25 cellular contexts compared by ENCODE assay signal in genomic region chr20:17641993-17642392, GRCh38. TPM values are rescaled to one million over a fixed set of nuclear protein-coding genes. Genes with fewer than 3 reads are reported as not detected.
A peak's percentile ranks its signal among the peaks of the same experiment; 100 is the strongest.
DNase-seq lines count a peak whose midpoint lies in the region; ATAC-seq and TF ChIP-seq lines count a peak whose summit lies in the region.
"Had no signal": no experiment of that assay in that cellular context is flagged by ENCODE, and none has a peak within 500 bp of the region (broad histone marks: within the 10 kb centered on the region; RNA-seq: fewer than 3 reads in every experiment).

No MANE protein-coding gene starts in this region.

- TF ChIP-seq CTCF in psoas muscle (IDR thresholded peaks at IDR 0.05): no peak

- H3K36me3 ChIP-seq in psoas muscle (ENCODE audit: insufficient read depth in 1 of 2, low read depth in 1 of 2) (peaks cover 0 to 33% of the 10 kb centered on the region in 2 donors), aorta (ENCODE audit: control insufficient read depth in 1 of 2, insufficient read depth in 2 of 2, low read length in 1 of 2) (no peaks in the 10 kb centered on the region)

- intact Hi-C loops in Right ventricle myocardium inferior (cut with DNase I): no loop called here
- intact Hi-C loops in left ventricle myocardium superior (cut with micrococcal nuclease): no loop called here
- intact Hi-C loops in right cardiac atrium (cut with DNase I): no loop called here
- intact Hi-C loops in psoas muscle (cut with DNase I): no loop called here
- intact Hi-C loops in aorta (cut with DNase I): no loop called here

- H3K27ac ChIP-seq in right cardiac atrium (ENCODE audit: low read length): no peak overlapping the region
- H3K27ac ChIP-seq in psoas muscle: peak overlapping the region; percentile 46
- H3K27ac ChIP-seq in aorta (ENCODE audit: low read depth in 1 of 2, low read length in 2 of 2): no peak overlapping the region
- H3K27ac ChIP-seq: 22Rv1 had no signal

- ATAC-seq in Right ventricle myocardium inferior: no peak
- no peak for ATAC-seq in left ventricle myocardium superior
- peak; percentile 2 to 3 for ATAC-seq in right cardiac atrium
- peak in 3 of 4 donors; percentile 58 to 72 (median 63) for ATAC-seq in psoas muscle
- peak; percentile 31 for ATAC-seq in aorta (ENCODE audit: low FRiP score)
- ATAC-seq: Panc1 had no signal

- H3K9me3 ChIP-seq in right cardiac atrium (ENCODE audit: control insufficient read depth, low read length) (no peaks in the 10 kb centered on the region), psoas muscle (no peaks in the 10 kb centered on the region), aorta (ENCODE audit: control insufficient read depth, low read length) (no peaks in the 10 kb centered on the region)
- H3K9me3 ChIP-seq: MG63 had no signal

- peaks cover 24% of the 10 kb centered on the region for H3K4me1 ChIP-seq in right cardiac atrium (ENCODE audit: control insufficient read depth, insufficient read depth, low read length)
- H3K4me1 ChIP-seq in psoas muscle: peaks cover 57% of the 10 kb centered on the region
- no peaks in the 10 kb centered on the region for H3K4me1 ChIP-seq in aorta (ENCODE audit: control insufficient read depth in 1 of 2, insufficient read depth in 2 of 2, low read length in 2 of 2)

- no peaks in the 10 kb centered on the region for H3K27me3 ChIP-seq in right cardiac atrium (ENCODE audit: control insufficient read depth, insufficient read depth)
- H3K27me3 ChIP-seq in psoas muscle (ENCODE audit: insufficient read depth in 3 of 3, low read length in 2 of 3): no peaks in the 10 kb centered on the region
- no peaks in the 10 kb centered on the region for H3K27me3 ChIP-seq in aorta (ENCODE audit: control insufficient read depth in 1 of 2, insufficient read depth in 2 of 2, low read length in 1 of 2)
- H3K27me3 ChIP-seq: MG63 had no signal

- no peak overlapping the region for H3K4me3 ChIP-seq in right cardiac atrium (ENCODE audit: low read length)
- no peak overlapping the region for H3K4me3 ChIP-seq in psoas muscle
- no peak overlapping the region for H3K4me3 ChIP-seq in aorta (ENCODE audit: low read length in 2 of 2)
- H3K4me3 ChIP-seq: MG63 had no signal

- 60% methylated on average over 11 of the region's 11 CpGs for WGBS in right cardiac atrium
- WGBS in psoas muscle, 3 donors: 25 to 47% (median 32%) methylated on average over 11 of the region's 11 CpGs
- 22 to 23% methylated on average over 7 to 11 of the region's 11 CpGs for WGBS in aorta, 2 donors

- DNase-seq in Right ventricle myocardium inferior (ENCODE audit: missing footprints) (peak; percentile 55), left ventricle myocardium superior (no peak), right cardiac atrium (peak; percentile 29 to 78 (median 69)), psoas muscle (peak; percentile 2 to 64), aorta (no peak), dermis blood vessel endothelial cell (no peak), NCI-H2227 treated with DMSO at 0.1 percent for 48 hours (lab: John Stamatoyannopoulos, UW) (no peak), NCI-H1105 treated with DMSO at 0.1 percent for 48 hours (lab: John Stamatoyannopoulos, UW) (no peak)
- DNase-seq: CD4-positive, CD25-positive, alpha-beta regulatory T cell; COR-L47; DMS 273 treated with DMSO at 0.1 percent for 48 hours; GF-D8; HCEC 1CT; Kasumi-1; MG63; NCI-H1092; NCI-H146; NCI-H2029 treated with DMSO at 0.1 percent for 48 hours; NCI-H2171; NCI-H446 treated with DMSO at 0.1 percent for 48 hours; NCI-H69 had no signal

RNA-seq across cellular contexts. Expression of gene RRBP1, which starts 40.0 kb away (rescaled TPM):
- total RNA-seq in Right ventricle myocardium inferior: 38.5 TPM
- total RNA-seq in left ventricle myocardium superior: 35.6 TPM
- total RNA-seq in right cardiac atrium: 100 to 1,000 TPM in 1 of 4 donors, 10 to 100 TPM in 3; 49.8 to 120 (median 57.1) TPM
- 38.2 TPM for polyA plus RNA-seq in right cardiac atrium
- 10 to 100 TPM; 21.1 to 40.8 (median 22.6) TPM for total RNA-seq in psoas muscle
- polyA plus RNA-seq in psoas muscle: 10 to 100 TPM; 14.2 to 30.3 (median 19.1) TPM
- 100 to 1,000 TPM; 165 to 178 TPM for total RNA-seq in aorta
- 10 to 100 TPM; 19.3 to 78.6 TPM for polyA plus RNA-seq in aorta
- 123 and 224 TPM in 2 replicates for total RNA-seq in dermis blood vessel endothelial cell

RNA-seq across cellular contexts. Expression of gene BANF2, which starts 57.8 kb away (rescaled TPM):
- total RNA-seq in Right ventricle myocardium inferior: not detected
- total RNA-seq in left ventricle myocardium superior: not detected
- not detected for total RNA-seq in right cardiac atrium
- polyA plus RNA-seq in right cardiac atrium: not detected
- total RNA-seq in psoas muscle: not detected
- polyA plus RNA-seq in psoas muscle: not detected
- total RNA-seq in aorta: not detected
- not detected for polyA plus RNA-seq in aorta
- not detected in 2 replicates for total RNA-seq in dermis blood vessel endothelial cell
- total RNA-seq: CD4-positive, CD25-positive, alpha-beta regulatory T cell; Daoy had no signal
- polyA plus RNA-seq: AG04450; CD4-positive, CD25-positive, alpha-beta regulatory T cell had no signal

Comparison
In these comparisons a context has a peak if more than half of its experiments do, and no peak if none do; other contexts are left out.
1. ATAC-seq: peak in right cardiac atrium (2 of 2), psoas muscle (3 of 4) and aorta (single experiment); none in Right ventricle myocardium inferior (single experiment) and left ventricle myocardium superior (single experiment).
2. DNase-seq: peak in Right ventricle myocardium inferior (single experiment), right cardiac atrium (3 of 3) and psoas muscle (2 of 2); none in left ventricle myocardium superior (single experiment), aorta (0 of 2), dermis blood vessel endothelial cell (single experiment), NCI-H2227 treated with DMSO at 0.1 percent for 48 hours (single experiment) and NCI-H1105 treated with DMSO at 0.1 percent for 48 hours (single experiment).